Comparison of ENCODE assay signal across 8 cellular contexts in genomic region chr9:126499005-126499910, GRCh38.
A peak's percentile ranks its signal among the peaks of the same experiment; 100 is the strongest.
DNase-seq lines count a peak whose midpoint lies in the region; ATAC-seq, FAIRE-seq and TF ChIP-seq lines count a peak whose summit lies in the region.

No MANE protein-coding gene starts in this region.

- no TSS peak for BruUV-seq in A673 (replicated peaks; lab: Mats Ljungman, UMichigan)

- H3K27me3 Mint-ChIP-seq in naive thymus-derived CD4-positive, alpha-beta T cell: peaks cover 4 to 21% (median 5%) of the 10 kb centered on the region in 5 donors

- no peak overlapping the region for H3K27ac Mint-ChIP-seq in naive thymus-derived CD4-positive, alpha-beta T cell

- FAIRE-seq in GM12891 (lab: Jason Lieb, UNC): peak; percentile 61

- CTCF ChIA-PET in A673 (lab: Charles Lee): interaction anchor here (0.5 to 2.7 kb wide), 7 partner anchors 43 to 1381 kb away, joined by 3 to 21 read pairs (median 3); no protein-coding TSS in a partner anchor
- CTCF ChIA-PET in naive thymus-derived CD4-positive, alpha-beta T cell (lab: Charles Lee): interaction anchor here (0.6 to 6.3 kb wide), 13 partner anchors 17 to 291 kb away, joined by 3 to 42 read pairs (median 3); no protein-coding TSS in a partner anchor

- H3K4me1 ChIP-seq in A673 (ENCODE audit: insufficient read depth, low read length, poor library complexity, severe bottlenecking) (no peaks in the 10 kb centered on the region), esophagus muscularis mucosa (peaks cover 19 to 34% (median 31%) of the 10 kb centered on the region in 4 donors), urinary bladder (ENCODE audit: insufficient read depth) (no peaks in the 10 kb centered on the region)
- peaks cover 0 to 3% of the 10 kb centered on the region in 2 donors for H3K4me1 ChIP-seq in naive thymus-derived CD4-positive, alpha-beta T cell (ENCODE audit: control insufficient read depth in 2 of 2, insufficient read depth in 2 of 2, low read length in 2 of 2)

- no peaks in the 10 kb centered on the region for H3K36me3 Mint-ChIP-seq in naive thymus-derived CD4-positive, alpha-beta T cell

- 9% methylated on average over 33 of the region's 46 CpGs for WGBS in esophagus muscularis mucosa
- 6% methylated on average over 46 of the region's 46 CpGs for WGBS in urinary bladder

- peak overlapping the region in 9 of 10 donors; percentile 34 to 78 (median 57) for H3K4me3 Mint-ChIP-seq in naive thymus-derived CD4-positive, alpha-beta T cell

- peaks cover 0 to 8% (median 5%) of the 10 kb centered on the region in 7 donors for H3K4me1 Mint-ChIP-seq in naive thymus-derived CD4-positive, alpha-beta T cell

- DNase-seq in A673 (ENCODE audit: low spot score) (peak; percentile 62), GM12891 (ENCODE audit: insufficient read length, low spot score) (peak; percentile 66), NCI-H69 (lab: John Stamatoyannopoulos, UW) (peak; percentile 82), activated T-cell treated with anti-CD3 and anti-CD28 coated beads for 4 hours (peak; percentile 17), esophagus muscularis mucosa (ENCODE audit: extremely low spot score) (no peak)
- peak in 8 of 9 donors; percentile 15 to 59 (median 49) for DNase-seq in naive thymus-derived CD4-positive, alpha-beta T cell

- H3K27me3 ChIP-seq in A673 (replicated peaks; ENCODE audit: insufficient read depth, low read depth, low read length, poor library complexity): no peaks in the 10 kb centered on the region
- H3K27me3 ChIP-seq in esophagus muscularis mucosa: no peaks in the 10 kb centered on the region
- H3K27me3 ChIP-seq in naive thymus-derived CD4-positive, alpha-beta T cell (ENCODE audit: control insufficient read depth in 2 of 2, insufficient read depth in 2 of 2, low read length in 2 of 2): peaks cover 0 to 10% of the 10 kb centered on the region in 2 donors

- H3K36me3 ChIP-seq in A673 (ENCODE audit: insufficient read depth, low read length, poor library complexity, severe bottlenecking) (no peaks in the 10 kb centered on the region), esophagus muscularis mucosa (peaks cover 6 to 32% (median 14%) of the 10 kb centered on the region in 4 donors), urinary bladder (ENCODE audit: insufficient read depth) (peaks cover 2% of the 10 kb centered on the region)
- no peaks in the 10 kb centered on the region for H3K36me3 ChIP-seq in naive thymus-derived CD4-positive, alpha-beta T cell (ENCODE audit: control insufficient read depth in 2 of 3, insufficient read depth in 3 of 3, low read length in 3 of 3)

- no peak for TF ChIP-seq EP300 in esophagus muscularis mucosa (IDR thresholded peaks at IDR 0.05)

- POLR2A ChIA-PET in A673 (lab: Charles Lee; ENCODE audit: low non-redundant PET): no interaction called here
- POLR2A ChIA-PET in naive thymus-derived CD4-positive, alpha-beta T cell (lab: Charles Lee): interaction anchor here (0.7 kb wide), 1 partner anchor 19 kb away, joined by 3 read pairs; no protein-coding TSS in a partner anchor

- peak overlapping the region; percentile 52 for H3K4me3 ChIP-seq in A673 (ENCODE audit: low read depth, low read length, poor library complexity, severe bottlenecking)
- peak overlapping the region; percentile 47 to 52 (median 50) for H3K4me3 ChIP-seq in esophagus muscularis mucosa
- H3K4me3 ChIP-seq in naive thymus-derived CD4-positive, alpha-beta T cell (ENCODE audit: low read length): peak overlapping the region; percentile 39
- H3K4me3 ChIP-seq in urinary bladder (ENCODE audit: low read depth, low read length): peak overlapping the region; percentile 11

- no peaks in the 10 kb centered on the region for H3K9me3 Mint-ChIP-seq in naive thymus-derived CD4-positive, alpha-beta T cell

- peak; percentile 99 for TF ChIP-seq CTCF in A673 (conservative IDR thresholded peaks at IDR 0.05; ENCODE audit: low read depth, low read length)
- TF ChIP-seq CTCF in esophagus muscularis mucosa (IDR thresholded peaks at IDR 0.05): peak in 2 of 3 experiments; percentile 98 to 100

- H3K27ac ChIP-seq in A673 (ENCODE audit: low read depth, low read length, poor library complexity, severe bottlenecking) (no peak overlapping the region), esophagus muscularis mucosa (replicated peaks in 1 of 4) (peak overlapping the region; percentile 11 to 60 (median 40)), urinary bladder (ENCODE audit: low read depth) (peak overlapping the region; percentile 81)
- no peak overlapping the region for H3K27ac ChIP-seq in naive thymus-derived CD4-positive, alpha-beta T cell (ENCODE audit: low read depth, low read length)

- ATAC-seq in naive thymus-derived CD4-positive, alpha-beta T cell: peak; percentile 81
- no peak for ATAC-seq in HG03571 (IDR thresholded peaks at IDR 0.05; ENCODE audit: unreplicated experiment)

- intact Hi-C loops in A673 (cut with micrococcal nuclease; ENCODE audit: unreplicated experiment): loop anchor here (1.0 to 10.0 kb wide), 2 partner anchors 206 to 282 kb away; no protein-coding TSS in a partner anchor
- intact Hi-C loops in esophagus muscularis mucosa (cut with DNase I): no loop called here
- intact Hi-C loops in naive thymus-derived CD4-positive, alpha-beta T cell (cut with micrococcal nuclease): loop anchor here in 1 of 2 donors (1.0 kb wide), 1 partner anchor 282 kb away; no protein-coding TSS in a partner anchor

- TF ChIP-seq POLR2A in GM12891 (IDR thresholded peaks at IDR 0.05; ENCODE audit: low read depth, low read length) (no peak), esophagus muscularis mucosa (IDR thresholded peaks at IDR 0.05; ENCODE audit: low read depth) (no peak)

- H3K9me3 ChIP-seq in A673 (ENCODE audit: low read depth, low read length, poor library complexity, severe bottlenecking): no peaks in the 10 kb centered on the region
- H3K9me3 ChIP-seq in esophagus muscularis mucosa: no peaks in the 10 kb centered on the region
- no peaks in the 10 kb centered on the region for H3K9me3 ChIP-seq in naive thymus-derived CD4-positive, alpha-beta T cell (ENCODE audit: control insufficient read depth in 2 of 3, low read length in 3 of 3)

TF ChIP-seq in GM12891, 5 proteins besides CTCF, POLR2A, EP300 and RAD21:
- TF ChIP-seq PAX5 (IDR thresholded peaks at IDR 0.05; ENCODE audit: insufficient read depth, low read length, severe bottlenecking) (no peak), POLR2AphosphoS5 (IDR thresholded peaks at IDR 0.05; ENCODE audit: low read depth, low read length) (no peak), POU2F2 (IDR thresholded peaks at IDR 0.05; ENCODE audit: low read depth, low read length) (no peak), SPI1 (IDR thresholded peaks at IDR 0.05; ENCODE audit: low read depth, low read length) (no peak), TAF1 (IDR thresholded peaks at IDR 0.05; ENCODE audit: low read depth, low read length) (no peak)
TF ChIP-seq in GM12891: peak in this region for 0.

Comparison
In these comparisons a context has a peak if more than half of its experiments do, and no peak if none do; other contexts are left out.
1. H3K27ac ChIP-seq: peak in esophagus muscularis mucosa (4 of 4) and urinary bladder (single experiment); none in A673 (single experiment) and naive thymus-derived CD4-positive, alpha-beta T cell (single experiment).
2. Peak in every context shown above with its lines, with median percentiles within 50 percentile points of each other: H3K4me3 ChIP-seq.